In the genomic region with DNA sequence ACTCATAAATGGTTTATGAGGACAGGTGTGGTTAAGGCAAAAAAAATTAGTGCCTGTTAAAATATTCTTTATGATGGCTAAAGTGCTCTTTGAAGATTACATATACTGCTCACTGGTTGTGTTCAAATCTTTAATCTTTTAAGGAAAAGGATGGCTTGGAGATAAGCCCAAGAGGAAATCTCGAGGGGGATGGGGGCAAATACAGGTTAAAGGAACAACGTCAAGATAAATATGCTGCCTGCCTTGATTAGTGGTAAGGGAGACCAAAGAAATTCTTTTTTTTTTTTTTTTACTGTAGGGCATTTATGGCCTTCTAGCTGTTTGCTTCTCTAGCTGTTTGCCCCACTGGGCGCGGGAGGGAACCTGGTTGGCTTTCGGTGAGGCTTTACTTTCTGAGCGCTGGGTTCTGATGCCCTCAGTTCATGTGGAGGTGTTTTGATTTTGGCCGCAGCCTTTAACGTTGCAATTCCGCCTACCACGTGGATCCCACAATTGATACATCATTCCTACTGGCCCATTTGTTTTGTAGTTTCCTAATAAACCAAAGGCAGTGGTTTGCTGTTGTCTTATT, we compare ENCODE assay signal across 12 cellular contexts. TPM values are rescaled to one million over a fixed set of nuclear protein-coding genes. Genes with fewer than 3 reads are reported as not detected.
DNase-seq lines count a peak whose midpoint lies in the region; ATAC-seq and TF ChIP-seq lines count a peak whose summit lies in the region.
"Had no signal": no experiment of that assay in that cellular context is flagged by ENCODE, and none has a peak within 500 bp of the region (broad histone marks: within the 10 kb centered on the region; RNA-seq: fewer than 3 reads in every experiment).

No MANE protein-coding gene starts in this region.

- no peaks in the 10 kb centered on the region for H3K27me3 Mint-ChIP-seq in T-helper 2 cell treated with Interferon-gamma antibody and Interleukin-4, amounts not matched to agents 5 μg/mL and 100 μg/mL, for 36 hours (ENCODE audit: low read depth)
- no peaks in the 10 kb centered on the region for H3K27me3 Mint-ChIP-seq in effector memory CD8-positive, alpha-beta T cell
- no peaks in the 10 kb centered on the region for H3K27me3 Mint-ChIP-seq in progenitor cell of endocrine pancreas

- peak overlapping the region; percentile 47 for H3K27ac ChIP-seq in VCaP
- H3K27ac ChIP-seq: thoracic aorta had no signal

- H3K36me3 Mint-ChIP-seq in T-helper 2 cell treated with Interferon-gamma antibody and Interleukin-4, amounts not matched to agents 5 μg/mL and 100 μg/mL, for 36 hours (ENCODE audit: low read depth) = peaks cover 96% of the 10 kb centered on the region
- peaks cover 85% of the 10 kb centered on the region for H3K36me3 Mint-ChIP-seq in effector memory CD8-positive, alpha-beta T cell (ENCODE audit: insufficient read depth)
- H3K36me3 Mint-ChIP-seq in progenitor cell of endocrine pancreas (ENCODE audit: insufficient read depth) = peaks cover 62% of the 10 kb centered on the region

- H3K27ac Mint-ChIP-seq in T-helper 2 cell treated with Interferon-gamma antibody and Interleukin-4, amounts not matched to agents 5 μg/mL and 100 μg/mL, for 36 hours = peak overlapping the region; percentile 63
- peak overlapping the region; percentile 44 to 76 for H3K27ac Mint-ChIP-seq in effector memory CD8-positive, alpha-beta T cell
- H3K27ac Mint-ChIP-seq in progenitor cell of endocrine pancreas = peak overlapping the region; percentile 69

- DNase-seq in T-helper 2 cell treated with Interferon-gamma antibody and Interleukin-4, amounts not matched to agents 5 μg/mL and 100 μg/mL, for 36 hours (ENCODE audit: low spot score) = no peak
- DNase-seq in T-helper 2 cell = no peak
- DNase-seq in effector memory CD8-positive, alpha-beta T cell = no peak
- no peak for DNase-seq in progenitor cell of endocrine pancreas (ENCODE audit: low spot score, unreplicated experiment)
- DNase-seq in activated CD4-positive, CD25-positive, alpha-beta regulatory T cell (lab: John Stamatoyannopoulos, UW) = no peak
- no peak for DNase-seq in OCI-M1 (lab: John Stamatoyannopoulos, UW)
- DNase-seq: cortex of kidney, NCI-H2029 treated with DMSO at 0.1 percent for 48 hours had no signal

- peaks cover 60% of the 10 kb centered on the region for H3K4me1 Mint-ChIP-seq in T-helper 2 cell treated with Interferon-gamma antibody and Interleukin-4, amounts not matched to agents 5 μg/mL and 100 μg/mL, for 36 hours (ENCODE audit: low read depth)
- peaks cover 57 to 67% of the 10 kb centered on the region in 2 donors for H3K4me1 Mint-ChIP-seq in effector memory CD8-positive, alpha-beta T cell (ENCODE audit: low read depth in 2 of 2)
- peaks cover 38% of the 10 kb centered on the region for H3K4me1 Mint-ChIP-seq in progenitor cell of endocrine pancreas (ENCODE audit: low read depth)

- H3K4me3 Mint-ChIP-seq in T-helper 2 cell treated with Interferon-gamma antibody and Interleukin-4, amounts not matched to agents 5 μg/mL and 100 μg/mL, for 36 hours = peak overlapping the region; percentile 93
- H3K4me3 Mint-ChIP-seq in effector memory CD8-positive, alpha-beta T cell = peak overlapping the region in 1 of 2 donors; percentile 41
- peak overlapping the region; percentile 58 for H3K4me3 Mint-ChIP-seq in progenitor cell of endocrine pancreas (ENCODE audit: low read depth)

- no peak for ATAC-seq in effector memory CD8-positive, alpha-beta T cell (replicated peaks)
- ATAC-seq in GM21367 (IDR thresholded peaks at IDR 0.05; ENCODE audit: unreplicated experiment) = no peak

- no peaks in the 10 kb centered on the region for H3K9me3 Mint-ChIP-seq in T-helper 2 cell treated with Interferon-gamma antibody and Interleukin-4, amounts not matched to agents 5 μg/mL and 100 μg/mL, for 36 hours
- no peaks in the 10 kb centered on the region for H3K9me3 Mint-ChIP-seq in effector memory CD8-positive, alpha-beta T cell
- H3K9me3 Mint-ChIP-seq in progenitor cell of endocrine pancreas (ENCODE audit: low read depth) = no peaks in the 10 kb centered on the region

- TF ChIP-seq CTCF in VCaP (conservative IDR thresholded peaks at IDR 0.05) = no peak
- TF ChIP-seq CTCF in progenitor cell of endocrine pancreas (IDR thresholded peaks at IDR 0.05; ENCODE audit: unreplicated experiment) = no peak

RNA-seq across cellular contexts. Expression of gene CCND2, which starts 5.6 kb away (rescaled TPM):
- 463 and 471 TPM in 2 replicates for total RNA-seq in progenitor cell of endocrine pancreas
- total RNA-seq: A172 had no signal

RNA-seq across cellular contexts. Expression of gene TIGAR, which starts 41.8 kb away (rescaled TPM):
- total RNA-seq in progenitor cell of endocrine pancreas = 18.2 and 21.6 TPM in 2 replicates
